ENCODE assay signal across 8 cellular contexts in the genomic region with DNA sequence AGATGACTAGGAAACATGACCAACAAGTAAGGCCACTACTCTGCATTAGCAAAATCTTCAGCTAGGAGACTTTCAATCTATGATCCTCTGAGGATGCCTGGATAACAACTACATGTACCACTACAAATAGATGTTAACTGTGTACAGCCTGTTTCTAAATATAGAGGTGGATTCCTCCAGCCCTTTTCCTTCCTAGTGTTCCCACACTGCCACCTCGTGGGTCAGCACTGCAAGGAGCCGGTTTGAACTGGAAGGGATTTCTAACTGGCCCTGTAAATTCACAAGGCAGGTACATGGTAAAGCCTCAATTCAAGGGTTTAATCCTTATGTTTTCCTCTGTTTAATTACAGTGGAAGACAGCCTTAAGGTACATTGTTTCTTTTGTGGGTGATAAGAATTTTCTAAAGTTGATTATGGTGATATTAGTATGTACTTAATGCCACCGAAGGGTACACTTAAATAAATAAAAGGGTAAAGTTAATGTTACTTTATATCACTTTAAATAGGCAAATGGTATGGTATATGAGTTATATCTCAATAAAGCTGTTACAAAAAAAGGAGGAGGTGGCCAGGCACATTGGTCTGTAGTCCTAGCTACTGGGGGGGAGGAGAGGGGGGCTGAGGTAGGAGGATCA. TPM values are rescaled to one million over a fixed set of nuclear protein-coding genes. Genes with fewer than 3 reads are reported as not detected.
DNase-seq lines count a peak whose midpoint lies in the region; ATAC-seq and TF ChIP-seq lines count a peak whose summit lies in the region.

No MANE protein-coding gene starts in this region.

- TF ChIP-seq CTCF in neural crest cell (conservative IDR thresholded peaks at IDR 0.05): peak; percentile 77

- no peaks in the 10 kb centered on the region for H3K36me3 Mint-ChIP-seq in neural crest cell (ENCODE audit: low read depth)
- H3K36me3 Mint-ChIP-seq in immature natural killer cell: no peaks in the 10 kb centered on the region

- no peaks in the 10 kb centered on the region for H3K27me3 Mint-ChIP-seq in neural crest cell (ENCODE audit: low read depth)
- no peaks in the 10 kb centered on the region for H3K27me3 Mint-ChIP-seq in immature natural killer cell (ENCODE audit: low read depth in 3 of 3)

- H3K4me3 Mint-ChIP-seq in neural crest cell (no peak overlapping the region), immature natural killer cell (no peak overlapping the region)

- no peaks in the 10 kb centered on the region for H3K9me3 ChIP-seq in aorta (ENCODE audit: control insufficient read depth, low read length)

- no peak overlapping the region for H3K4me3 ChIP-seq in aorta (ENCODE audit: low read length in 2 of 2)

- DNase-seq in D341Med (ENCODE audit: low spot score) (peak; percentile 82), HEK293T (ENCODE audit: extremely low spot score) (peak; percentile 51), NCI-H226 (peak; percentile 53), fibroblast of peridontal ligament (ENCODE audit: extremely low read depth) (peak; percentile 89), neural crest cell (ENCODE audit: low read depth, low spot score) (peak; percentile 62), aorta (no peak), immature natural killer cell (no peak)
- DNase-seq in activated CD4-positive, alpha-beta T cell treated with anti-CD3 and anti-CD28 coated beads, Interleukin-2, amount 50 U/mL, for 1 hour: peak; percentile 15

- CTCF ChIA-PET in HEK293T (lab: Yijun Ruan, JAX): interaction anchor here (0.6 kb wide), 1 partner anchor 38 kb away, joined by 3 read pairs; no protein-coding TSS in a partner anchor

- H3K27ac Mint-ChIP-seq in neural crest cell (ENCODE audit: unreplicated experiment) (peak overlapping the region; percentile 12), immature natural killer cell (no peak overlapping the region)

- 30 to 33% methylated on average over 3 of the region's 3 CpGs for WGBS in aorta, 2 donors

- peak; percentile 63 for ATAC-seq in aorta (ENCODE audit: low FRiP score)

- no peaks in the 10 kb centered on the region for H3K27me3 ChIP-seq in aorta (ENCODE audit: control insufficient read depth in 1 of 2, insufficient read depth in 2 of 2, low read length in 1 of 2)

- H3K9me3 Mint-ChIP-seq in neural crest cell (no peaks in the 10 kb centered on the region), immature natural killer cell (no peaks in the 10 kb centered on the region)

- no peaks in the 10 kb centered on the region for H3K36me3 ChIP-seq in aorta (ENCODE audit: control insufficient read depth in 1 of 2, insufficient read depth in 2 of 2, low read length in 1 of 2)

- peaks cover 6% of the 10 kb centered on the region for H3K4me1 Mint-ChIP-seq in neural crest cell
- H3K4me1 Mint-ChIP-seq in immature natural killer cell: peaks cover 11 to 19% of the 10 kb centered on the region in 2 donors

- POLR2A ChIA-PET in HEK293T (lab: Yijun Ruan, JAX): no interaction called here

- intact Hi-C loops in aorta (cut with DNase I): loop anchor here (5.0 kb wide), 2 partner anchors 1335 to 1340 kb away; partner anchors contain the start of gene KIF26B (in 1 of the 2)

- H3K4me1 ChIP-seq in aorta (ENCODE audit: control insufficient read depth in 1 of 2, insufficient read depth in 2 of 2, low read length in 2 of 2): no peaks in the 10 kb centered on the region

- H3K27ac ChIP-seq in aorta (ENCODE audit: low read depth in 1 of 2, low read length in 2 of 2): no peak overlapping the region

TF ChIP-seq in HEK293T, 16 proteins besides CTCF, POLR2A, EP300 and RAD21:
- no peak for TF ChIP-seq HDGF (IDR thresholded peaks at IDR 0.05; ENCODE audit: borderline replicate concordance)
- TF ChIP-seq SP1 (IDR thresholded peaks at IDR 0.05): no peak
- no peak for TF ChIP-seq FOXM1 (IDR thresholded peaks at IDR 0.05; ENCODE audit: borderline replicate concordance)

RNA-seq across cellular contexts. Expression of gene SMYD3, which starts 14.4 kb away (rescaled TPM):
- total RNA-seq in neural crest cell: 24.2 and 25.8 TPM in 2 replicates
- total RNA-seq in aorta: 10 to 100 TPM; 11.5 to 29.1 TPM
- polyA plus RNA-seq in aorta: 10 to 100 TPM in 1 of 2 donors, 1 to 10 TPM in 1; 6.0 to 10.7 TPM
- polyA plus RNA-seq in immature natural killer cell: 10 to 100 TPM; 48.4 to 57.5 (median 50.8) TPM

Comparison
In these comparisons a context has a peak if more than half of its experiments do, and no peak if none do; other contexts are left out.
1. DNase-seq: peak in D341Med (single experiment), HEK293T (single experiment), NCI-H226 (single experiment), activated CD4-positive, alpha-beta T cell treated with anti-CD3 and anti-CD28 coated beads, Interleukin-2, amount 50 U/mL, for 1 hour (single experiment), fibroblast of peridontal ligament (single experiment) and neural crest cell (single experiment); none in aorta (0 of 2) and immature natural killer cell (0 of 3).